ENCODE assay signal across 22 cellular contexts in the genomic region with DNA sequence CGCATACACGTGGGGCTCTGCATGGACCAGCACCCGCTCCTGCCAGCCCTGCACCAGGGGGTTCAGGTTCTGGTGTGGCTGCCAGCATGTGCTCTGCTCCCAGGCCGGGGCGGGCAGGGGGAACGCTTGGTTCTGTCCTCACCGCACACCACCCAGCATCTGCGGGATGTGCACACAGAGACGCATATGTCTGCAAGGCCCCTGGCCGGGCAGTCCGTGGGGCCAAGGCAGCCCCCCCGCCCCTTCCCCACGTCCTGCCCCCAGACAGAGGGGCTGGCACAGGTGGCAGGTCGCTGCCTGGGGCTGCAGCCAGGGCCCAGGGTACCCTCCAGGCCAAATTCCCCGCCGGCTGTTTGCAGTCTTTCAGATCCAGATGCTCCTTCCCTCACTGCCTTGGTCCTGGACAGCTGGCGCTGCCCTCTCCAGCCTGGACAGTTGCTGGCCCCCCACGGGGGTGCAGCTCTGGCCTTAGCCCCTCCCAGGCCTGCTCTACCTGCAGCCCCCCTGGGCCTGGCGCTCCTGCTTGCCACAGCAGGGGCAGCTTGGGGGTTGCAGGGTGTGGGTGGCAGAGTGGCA. TPM values are rescaled to one million over a fixed set of nuclear protein-coding genes. Genes with fewer than 3 reads are reported as not detected.
DNase-seq lines count a peak whose midpoint lies in the region; ATAC-seq and TF ChIP-seq lines count a peak whose summit lies in the region.
"Had no signal": no experiment of that assay in that cellular context is flagged by ENCODE, and none has a peak within 500 bp of the region (broad histone marks: within the 10 kb centered on the region; RNA-seq: fewer than 3 reads in every experiment).

No MANE protein-coding gene starts in this region.

- peaks cover 0 to 4% of the 10 kb centered on the region in 2 experiments; a peak in 1 of 4 replicates for H3K4me1 ChIP-seq in SK-N-SH (ENCODE audit: control insufficient read depth in 1 of 2, insufficient read depth in 2 of 2, low read depth in 1 of 2, low read length in 1 of 2)
- H3K4me1 ChIP-seq in spleen = peaks cover 24 to 67% (median 52%) of the 10 kb centered on the region in 6 donors
- peaks cover 5% of the 10 kb centered on the region for H3K4me1 ChIP-seq in colonic mucosa
- peaks cover 0 to 12% of the 10 kb centered on the region in 2 donors for H3K4me1 ChIP-seq in uterus
- H3K4me1 ChIP-seq: SJCRH30 had no signal

- H3K9ac ChIP-seq in SK-N-SH (no peak overlapping the region), colonic mucosa (ENCODE audit: low read depth in 2 of 2, low read length in 2 of 2) (no peak overlapping the region)

- no peaks in the 10 kb centered on the region for H3K9me2 ChIP-seq in SK-N-SH

- ATAC-seq in SK-N-SH treated with all-trans-retinoic acid at 6 μM for 48 hours (no peak), left cardiac atrium (no peak)

- H3K9me3 ChIP-seq in SK-N-SH = no peaks in the 10 kb centered on the region
- H3K9me3 ChIP-seq in spleen = no peaks in the 10 kb centered on the region
- no peaks in the 10 kb centered on the region for H3K9me3 ChIP-seq in colonic mucosa
- H3K9me3 ChIP-seq in uterus = no peaks in the 10 kb centered on the region
- H3K9me3 ChIP-seq: SJCRH30, thyroid gland had no signal

- TF ChIP-seq POLR2A in spleen (IDR thresholded peaks at IDR 0.05) (no peak), uterus (IDR thresholded peaks at IDR 0.05) (no peak)

- POLR2A ChIA-PET in SK-N-SH (lab: Yijun Ruan, JAX) = no interaction called here

- no peaks in the 10 kb centered on the region for H4K20me1 ChIP-seq in SK-N-SH (ENCODE audit: insufficient read depth)

- 67% methylated on average over 11 of the region's 19 CpGs for WGBS in SK-N-SH (ENCODE audit: low lambda C conversion rate)
- 71 to 85% (median 81%) methylated on average over 5 to 19 of the region's 19 CpGs for WGBS in spleen, 5 donors

- no peaks in the 10 kb centered on the region for H3K27me3 ChIP-seq in SK-N-SH (ENCODE audit: insufficient read depth)
- no peaks in the 10 kb centered on the region for H3K27me3 ChIP-seq in H7 (ENCODE audit: control insufficient read depth, insufficient read depth, low read length)
- H3K27me3 ChIP-seq in spleen (replicated peaks in 1 of 7) = peaks cover 0 to 29% (median 16%) of the 10 kb centered on the region in 7 donors
- H3K27me3 ChIP-seq in colonic mucosa = peaks cover 6% of the 10 kb centered on the region
- peaks cover 0 to 9% of the 10 kb centered on the region in 2 donors for H3K27me3 ChIP-seq in uterus
- H3K27me3 ChIP-seq: brain microvascular endothelial cell, hepatocyte, thyroid gland had no signal

- peak; percentile 40 for DNase-seq in SK-N-SH
- peak; percentile 62 for DNase-seq in H7
- peak; percentile 17 for DNase-seq in left cardiac atrium
- DNase-seq in spleen = peak; percentile 78
- DNase-seq in NCI-H128 (lab: John Stamatoyannopoulos, UW; ENCODE audit: unreplicated experiment) = no peak
- DNase-seq in colonic mucosa = no peak
- DNase-seq in uterus = no peak
- DNase-seq: activated CD4-positive, alpha-beta T cell treated with anti-CD3 and anti-CD28 coated beads for 1 hour; activated T-cell treated with anti-CD3 and anti-CD28 coated beads for 4 hours; brain microvascular endothelial cell; CD4-positive, alpha-beta memory T cell; effector CD4-positive, alpha-beta T cell; NCI-H1694; SJCRH30; stimulated activated CD4-positive, alpha-beta T cell treated with anti-CD3 and anti-CD28 coated beads, Interleukin-4, amount 100 ng/mL, for 24 hours; stimulated activated CD8-positive, alpha-beta memory T cell treated with anti-CD3 and anti-CD28 coated beads, Interleukin-4, amount 100 ng/mL, for 48 hours; thyroid gland had no signal

- H3K27ac ChIP-seq in SK-N-SH (ENCODE audit: low read depth in 2 of 2, low read length in 1 of 2) (no peak overlapping the region), spleen (peak overlapping the region in 6 of 8 donors; percentile 11 to 84 (median 74)), colonic mucosa (no peak overlapping the region), uterus (no peak overlapping the region)
- H3K27ac ChIP-seq: 22Rv1, brain microvascular endothelial cell, hepatocyte, SJCRH30, thyroid gland had no signal

- CTCF ChIA-PET in SK-N-SH (lab: Yijun Ruan, JAX) = interaction anchor here (0.8 to 7.5 kb wide), 3 partner anchors 12 to 33 kb away, joined by 3 to 74 read pairs (median 4); a partner anchor contains a TSS

- no peak overlapping the region for H2AFZ ChIP-seq in SK-N-SH (ENCODE audit: low read depth)
- H2AFZ ChIP-seq: hepatocyte had no signal

- H3K4me3 ChIP-seq in SK-N-SH (ENCODE audit: low read depth in 2 of 2, low read length in 1 of 2) (no peak overlapping the region), H7 (ENCODE audit: insufficient read depth, low read depth, low read length) (no peak overlapping the region), spleen (peak overlapping the region in 2 of 8 donors; percentile 9 to 51), colonic mucosa (no peak overlapping the region), uterus (no peak overlapping the region)
- H3K4me3 ChIP-seq: GM23338, hepatocyte, SJCRH30, thyroid gland had no signal

- no peak for TF ChIP-seq RAD21 in SK-N-SH (IDR thresholded peaks at IDR 0.05; ENCODE audit: low read length)

- no peak overlapping the region for H3K4me2 ChIP-seq in SK-N-SH
- H3K4me2 ChIP-seq: hepatocyte had no signal

- no peaks in the 10 kb centered on the region for H3K79me2 ChIP-seq in SK-N-SH (ENCODE audit: insufficient read depth)
- H3K79me2 ChIP-seq: hepatocyte had no signal

- H3F3A ChIP-seq in SK-N-SH (replicated peaks; ENCODE audit: insufficient read depth) = no peaks in the 10 kb centered on the region

- TF ChIP-seq EP300 in SK-N-SH (IDR thresholded peaks at IDR 0.05; ENCODE audit: borderline replicate concordance in 1 of 2, low read depth in 1 of 2, low read length in 1 of 2) = no peak

- no peaks in the 10 kb centered on the region for H3K36me3 ChIP-seq in SK-N-SH (replicated peaks in 1 of 2; ENCODE audit: control insufficient read depth in 1 of 2, insufficient read depth in 2 of 2, low read length in 1 of 2)
- H3K36me3 ChIP-seq in H7 (replicated peaks; ENCODE audit: control insufficient read depth, insufficient read depth, low read length) = no peaks in the 10 kb centered on the region
- no peaks in the 10 kb centered on the region for H3K36me3 ChIP-seq in spleen
- no peaks in the 10 kb centered on the region for H3K36me3 ChIP-seq in colonic mucosa
- no peaks in the 10 kb centered on the region for H3K36me3 ChIP-seq in uterus
- H3K36me3 ChIP-seq: brain microvascular endothelial cell, SJCRH30, thyroid gland had no signal

- TF ChIP-seq CTCF in SK-N-SH (IDR thresholded peaks at IDR 0.05) (no peak), spleen (IDR thresholded peaks at IDR 0.05 in 8 of 11, conservative IDR thresholded peaks at IDR 0.05 in 3 of 11) (no peak), colonic mucosa (IDR thresholded peaks at IDR 0.05) (no peak), uterus (IDR thresholded peaks at IDR 0.05) (no peak)

- intact Hi-C loops in left cardiac atrium (cut with DNase I) = no loop called here
- intact Hi-C loops in spleen (cut with DNase I; ENCODE audit: low total_unique reads) = no loop called here
- intact Hi-C loops in colonic mucosa (cut with DNase I) = no loop called here
- intact Hi-C loops in uterus (cut with DNase I; ENCODE audit: low total_unique reads) = no loop called here

TF ChIP-seq in SK-N-SH treated with all-trans-retinoic acid at 6 μM for 48 hours, 23 proteins besides CTCF, POLR2A, EP300 and RAD21:
- TF ChIP-seq PPARA (CRISPR knock-in tag; IDR thresholded peaks at IDR 0.05; ENCODE audit: borderline replicate concordance) = no peak
- no peak for TF ChIP-seq ESRRG (CRISPR knock-in tag; IDR thresholded peaks at IDR 0.05)
- TF ChIP-seq SNAI2 (CRISPR knock-in tag; IDR thresholded peaks at IDR 0.05) = no peak
- TF ChIP-seq ZNF70 (CRISPR knock-in tag; IDR thresholded peaks at IDR 0.05) = no peak
- no peak for TF ChIP-seq RARB (CRISPR knock-in tag; IDR thresholded peaks at IDR 0.05)

RNA-seq across cellular contexts. Expression of a gene that starts 18.0 kb away (rescaled TPM):
- polyA plus RNA-seq in SK-N-SH (2012; rRNA removed) (3.9 and 4.2 TPM in 2 replicates), spleen (1 to 10 TPM in 1 of 3 donors, under 1 TPM in 2; 0.37 to 1.3 (median 0.94) TPM)
- polyA plus RNA-seq in SK-N-SH (2012; cell fraction: cytosol; rRNA removed) = 2.9 and 3.4 TPM in 2 replicates
- 5.1 and 6.5 TPM in 2 replicates for polyA plus RNA-seq in SK-N-SH (2012; cell fraction: nucleus; rRNA removed)
- total RNA-seq in H7 (2014; rRNA removed; shearing (Covaris generic)) = 27.7 and 34.8 TPM in 2 replicates
- total RNA-seq in left cardiac atrium (10 to 100 TPM in 1 of 2 donors, 1 to 10 TPM in 1; 4.9 to 11.5 TPM), spleen (10 to 100 TPM in 3 of 7 donors, 1 to 10 TPM in 4; 5.6 to 24.4 (median 9.4) TPM), colonic mucosa (100 to 1,000 TPM; 120 to 178 TPM), uterus (10 to 100 TPM in 2 of 4 donors, 1 to 10 TPM in 1, under 1 TPM in 1; 0.29 to 16.5 (median 11.4) TPM)
- total RNA-seq: M059J had no signal
- polyA plus RNA-seq: CD4-positive, alpha-beta memory T cell had no signal

RNA-seq across cellular contexts. Expression of a gene that starts 42.5 kb away (rescaled TPM):
- polyA plus RNA-seq in SK-N-SH (2012; rRNA removed) = 0.81 and 0.99 TPM in 2 replicates
- 0.36 and 0.62 TPM in 2 replicates for polyA plus RNA-seq in SK-N-SH (2012; cell fraction: cytosol; rRNA removed)
- polyA plus RNA-seq in SK-N-SH (2012; cell fraction: nucleus; rRNA removed) = 2.2 and 3.4 TPM in 2 replicates
- 21.3 and 23.2 TPM in 2 replicates for total RNA-seq in H7 (2014; rRNA removed; shearing (Covaris generic))
- total RNA-seq in left cardiac atrium = 1 to 10 TPM; 6.2 to 9.4 TPM
- total RNA-seq in spleen = 10 to 100 TPM; 23.1 to 39.9 (median 29.4) TPM
- 10 to 100 TPM in 1 of 3 donors, 1 to 10 TPM in 2; 3.2 to 10.8 (median 5.1) TPM for polyA plus RNA-seq in spleen
- 10 to 100 TPM; 57.1 to 63.9 TPM for total RNA-seq in colonic mucosa
- total RNA-seq in uterus = 10 to 100 TPM in 3 of 4 donors, 1 to 10 TPM in 1; 2.6 to 12.7 (median 11.5) TPM

Comparison
In these comparisons a context has a peak if more than half of its experiments do, and no peak if none do; other contexts are left out.
1. DNase-seq: peak in SK-N-SH (single experiment), H7 (single experiment), left cardiac atrium (single experiment) and spleen (single experiment); none in NCI-H128 (single experiment), colonic mucosa (single experiment) and uterus (0 of 2).
2. H3K27ac ChIP-seq: peak in spleen (6 of 8); none in SK-N-SH (0 of 2), colonic mucosa (single experiment) and uterus (0 of 2).